ENCODE assay signal across 16 cellular contexts in the genomic region with DNA sequence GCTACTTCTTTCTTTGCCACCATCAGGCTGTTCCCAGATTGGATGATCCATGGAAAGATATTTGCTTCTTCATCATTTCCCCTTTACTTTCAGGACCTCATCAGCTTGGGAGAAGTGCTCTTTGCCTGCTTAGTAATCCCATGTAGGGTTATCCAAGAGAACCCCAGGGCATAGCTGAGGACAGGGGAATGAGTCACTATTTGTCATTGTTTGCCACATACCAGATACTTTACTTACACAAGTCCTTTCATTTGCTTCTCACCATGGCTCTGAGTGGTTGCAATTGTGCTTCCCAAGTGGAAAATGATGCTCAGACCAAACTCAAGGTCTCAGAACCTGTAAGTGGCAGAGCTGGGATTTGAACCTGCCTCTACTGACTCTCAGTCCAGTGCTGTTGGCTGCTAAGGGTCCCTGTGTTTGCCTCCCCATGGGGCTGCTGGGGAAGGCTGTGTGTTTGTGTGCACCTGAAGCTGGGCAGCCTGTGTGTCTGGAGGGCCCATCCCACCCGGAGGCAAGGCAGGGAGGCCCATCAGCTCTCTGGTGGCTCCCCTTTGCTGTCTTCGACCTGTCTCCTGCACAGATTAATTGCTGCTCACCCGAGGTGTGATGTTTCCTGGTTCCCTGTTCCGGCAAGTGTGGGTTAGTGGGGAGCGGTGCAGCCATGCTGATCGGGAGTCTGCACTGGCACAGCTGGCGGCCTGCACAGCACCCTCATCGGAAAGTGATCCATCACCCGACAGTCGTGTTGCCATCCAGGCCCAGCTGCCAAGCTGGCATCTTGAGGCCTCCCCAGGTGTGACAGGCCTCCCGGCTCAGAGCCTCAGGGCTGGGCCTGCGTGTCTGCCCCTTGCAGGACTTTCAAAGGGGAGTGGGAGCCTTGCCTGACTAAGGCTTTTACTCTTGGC.
A peak's percentile ranks its signal among the peaks of the same experiment; 100 is the strongest.
DNase-seq lines count a peak whose midpoint lies in the region; ATAC-seq, FAIRE-seq and TF ChIP-seq lines count a peak whose summit lies in the region.
"Had no signal": no experiment of that assay in that cellular context is flagged by ENCODE, and none has a peak within 500 bp of the region (broad histone marks: within the 10 kb centered on the region; RNA-seq: fewer than 3 reads in every experiment).

No MANE protein-coding gene starts in this region.

- no peak overlapping the region for H3K27ac ChIP-seq in astrocyte (ENCODE audit: low read depth, low read length)
- no peak overlapping the region for H3K27ac ChIP-seq in Peyer's patch
- H3K27ac ChIP-seq in small intestine (ENCODE audit: low read depth in 1 of 2, low read length in 1 of 2): no peak overlapping the region
- H3K27ac ChIP-seq: colonic mucosa had no signal

- no peaks in the 10 kb centered on the region for H3K36me3 Mint-ChIP-seq in astrocyte (ENCODE audit: low read depth, unreplicated experiment)
- H3K36me3 Mint-ChIP-seq: activated naive CD8-positive, alpha-beta T cell treated with anti-CD3 and anti-CD28 coated beads for 36 hours had no signal

- peaks cover 13% of the 10 kb centered on the region for H3K27me3 Mint-ChIP-seq in astrocyte (ENCODE audit: low read depth, unreplicated experiment)

- no peaks in the 10 kb centered on the region for H3K9me3 ChIP-seq in astrocyte (ENCODE audit: insufficient read depth, low read depth, low read length)
- H3K9me3 ChIP-seq in Peyer's patch: no peaks in the 10 kb centered on the region
- no peaks in the 10 kb centered on the region for H3K9me3 ChIP-seq in small intestine (ENCODE audit: control insufficient read depth, low read depth)
- H3K9me3 ChIP-seq: colonic mucosa had no signal

- H2AFZ ChIP-seq in astrocyte (ENCODE audit: low read depth, low read length): no peak overlapping the region

- H3K4me1 ChIP-seq in astrocyte (ENCODE audit: insufficient read depth, low read length) (no peaks in the 10 kb centered on the region), Peyer's patch (no peaks in the 10 kb centered on the region), small intestine (ENCODE audit: control insufficient read depth in 2 of 2, insufficient read depth in 1 of 2, low read depth in 1 of 2, low read length in 1 of 2) (no peaks in the 10 kb centered on the region)
- H3K4me1 ChIP-seq: colonic mucosa had no signal

- no peak for FAIRE-seq in astrocyte (lab: Jason Lieb, UNC)
- FAIRE-seq in small intestine (lab: Jason Lieb, UNC): no peak

- H3K4me3 ChIP-seq in astrocyte (ENCODE audit: insufficient read depth, low read depth, low read length) (no peak overlapping the region), Peyer's patch (no peak overlapping the region), small intestine (ENCODE audit: low read depth in 1 of 2, low read length in 2 of 2) (no peak overlapping the region)
- H3K4me3 ChIP-seq: colonic mucosa had no signal

- H3K9ac ChIP-seq in astrocyte (ENCODE audit: low read length): no peak overlapping the region

- no peak overlapping the region for H3K27ac Mint-ChIP-seq in astrocyte (ENCODE audit: unreplicated experiment)
- H3K27ac Mint-ChIP-seq: activated naive CD8-positive, alpha-beta T cell treated with anti-CD3 and anti-CD28 coated beads for 36 hours had no signal

- TF ChIP-seq POLR2A in Peyer's patch (IDR thresholded peaks at IDR 0.05): no peak

- H3K79me2 ChIP-seq in astrocyte (ENCODE audit: insufficient read depth, low read length): no peaks in the 10 kb centered on the region

- 79 to 80% (median 79%) methylated on average over 12 of the region's 12 CpGs for WGBS in small intestine, 3 donors

- H3K27me3 ChIP-seq in astrocyte (ENCODE audit: insufficient read depth, low read length): no peaks in the 10 kb centered on the region
- H3K27me3 ChIP-seq in Peyer's patch: no peaks in the 10 kb centered on the region
- H3K27me3 ChIP-seq in small intestine (ENCODE audit: control insufficient read depth in 2 of 2, insufficient read depth in 2 of 2, low read length in 2 of 2): no peaks in the 10 kb centered on the region
- H3K27me3 ChIP-seq: colonic mucosa had no signal

- H3K9me3 Mint-ChIP-seq in astrocyte (ENCODE audit: unreplicated experiment): no peaks in the 10 kb centered on the region

- H4K20me1 ChIP-seq in astrocyte (ENCODE audit: insufficient read depth, low read length): no peaks in the 10 kb centered on the region

- no peak overlapping the region for H3K4me3 Mint-ChIP-seq in astrocyte (ENCODE audit: unreplicated experiment)
- H3K4me3 Mint-ChIP-seq: activated naive CD8-positive, alpha-beta T cell treated with anti-CD3 and anti-CD28 coated beads for 36 hours; naive B cell had no signal

- no peak overlapping the region for H3K4me2 ChIP-seq in astrocyte (ENCODE audit: low read length)

- no peaks in the 10 kb centered on the region for H3K4me1 Mint-ChIP-seq in astrocyte (ENCODE audit: low read depth, unreplicated experiment)
- H3K4me1 Mint-ChIP-seq: activated naive CD8-positive, alpha-beta T cell treated with anti-CD3 and anti-CD28 coated beads for 36 hours; naive B cell had no signal

- no peak for ATAC-seq in HG03442 (IDR thresholded peaks at IDR 0.05; ENCODE audit: unreplicated experiment)

- peak; percentile 54 for DNase-seq in AG20443 (ENCODE audit: low spot score)
- peak; percentile 73 for DNase-seq in HS-5 (ENCODE audit: low read depth)
- peak; percentile 0 for DNase-seq in astrocyte (ENCODE audit: low read depth)
- DNase-seq in iPS-NIHi7 (ENCODE audit: extremely low spot score): peak; percentile 37
- DNase-seq in Peyer's patch: no peak
- no peak for DNase-seq in dermis blood vessel endothelial cell
- DNase-seq in small intestine: no peak
- DNase-seq: activated naive CD8-positive, alpha-beta T cell treated with anti-CD3 and anti-CD28 coated beads for 36 hours; colonic mucosa; GF-D8; naive B cell; NCI-H2227 treated with DMSO at 0.1 percent for 48 hours; retina; stimulated activated CD4-positive, alpha-beta T cell treated with anti-CD3 and anti-CD28 coated beads, Interleukin-4, amount 100 ng/mL, for 1 hour; stimulated activated naive CD4-positive, alpha-beta T cell had no signal

- H3K36me3 ChIP-seq in astrocyte (ENCODE audit: insufficient read depth, low read length) (no peaks in the 10 kb centered on the region), Peyer's patch (no peaks in the 10 kb centered on the region), small intestine (ENCODE audit: control insufficient read depth in 2 of 2, insufficient read depth in 2 of 2, low read length in 2 of 2) (no peaks in the 10 kb centered on the region)
- H3K36me3 ChIP-seq: colonic mucosa had no signal

- TF ChIP-seq CTCF in astrocyte (IDR thresholded peaks at IDR 0.05; ENCODE audit: insufficient read depth, low read depth, low read length) (no peak), Peyer's patch (IDR thresholded peaks at IDR 0.05) (no peak)

Comparison
In these comparisons a context has a peak if more than half of its experiments do, and no peak if none do; other contexts are left out.
1. DNase-seq: peak in AG20443 (single experiment), HS-5 (single experiment), astrocyte (single experiment) and iPS-NIHi7 (single experiment); none in Peyer's patch (0 of 3), dermis blood vessel endothelial cell (single experiment) and small intestine (single experiment).